In genomic region chr1:151604291-151604690, GRCh38 we compare ENCODE assay signal across 7 cellular contexts.
"Had no signal": no experiment of that assay in that cellular context is flagged by ENCODE, and none has a peak within 500 bp of the region (broad histone marks: within the 10 kb centered on the region; RNA-seq: fewer than 3 reads in every experiment).

No MANE protein-coding gene starts in this region.

- H3K36me3 ChIP-seq: HAP-1 had no signal

- DNase-seq: GOT3, H7, IMR-90 had no signal

- H3K4me3 ChIP-seq: HAP-1, K562 had no signal

- H3K27ac ChIP-seq: HL-60 had no signal

- ATAC-seq: HCT116, K562 had no signal

- H3K9me3 ChIP-seq: HAP-1 had no signal

- FAIRE-seq: K562 had no signal
